In genomic region chr7:67343114-67343513, GRCh38 we compare ENCODE assay signal across 15 cellular contexts.
"Had no signal": no experiment of that assay in that cellular context is flagged by ENCODE, and none has a peak within 500 bp of the region (broad histone marks: within the 10 kb centered on the region; RNA-seq: fewer than 3 reads in every experiment).

No MANE protein-coding gene starts in this region.

- H3K27me3 ChIP-seq: pancreas, stomach, thyroid gland had no signal

- H3K4me1 ChIP-seq: pancreas, prostate gland, stomach, thyroid gland had no signal

- DNase-seq: activated CD4-positive, alpha-beta memory T cell treated with anti-CD3 and anti-CD28 coated beads, Interleukin-2, amount 10 ng/mL, durations not matched to agents 7 days and 5 days; activated CD4-positive, CD25-positive, alpha-beta regulatory T cell treated with anti-CD3 and anti-CD28 coated beads, Interleukin-2, amount 50 U/mL, for 72 hours; activated gamma-delta T cell treated with Interleukin-2 at 50 U/mL for 16 hours; activated T-cell treated with anti-CD3 and anti-CD28 coated beads, Interleukin-2, amount 50 U/mL, for 4 hours; naive B cell; pancreas; stimulated activated CD4-positive, alpha-beta T cell treated with anti-CD3 and anti-CD28 coated beads, Interleukin-15, amount 100 ng/mL, for 24 hours; stimulated activated CD4-positive, alpha-beta T cell treated with anti-CD3 and anti-CD28 coated beads, Interleukin-2, amount 100 ng/mL, for 24 hours; stimulated activated naive B cell treated with anti-CD40 and anti-IgM and Interleukin-4, amounts not matched to agents 10 μg/mL and 1 μg/mL and 100 μg/mL, for 72 hours; stomach; T-helper 2 cell; thyroid gland had no signal

- H3K36me3 ChIP-seq: pancreas had no signal

- H3K9me3 ChIP-seq: pancreas, prostate gland, thyroid gland had no signal

- H3K27ac ChIP-seq: epithelial cell of prostate, left ventricle myocardium inferior, pancreas, prostate gland, stomach, thyroid gland had no signal

- H3K4me3 ChIP-seq: left ventricle myocardium inferior, pancreas, prostate gland, stomach, thyroid gland had no signal
